Comparison of ENCODE assay signal across 1 cellular context in genomic region chr7:157701395-157701794, GRCh38.
TF ChIP-seq lines count a peak whose summit lies in the region.

No MANE protein-coding gene starts in this region.

TF ChIP-seq in SK-N-SH, 30 proteins besides CTCF, POLR2A, EP300 and RAD21 (continued from another document):
- no peak for TF ChIP-seq USF2 (IDR thresholded peaks at IDR 0.05; ENCODE audit: borderline replicate concordance, low read depth, low read length)
